ENCODE assay signal across 22 cellular contexts in genomic region chr16:58883131-58883530, GRCh38.
"Had no signal": no experiment of that assay in that cellular context is flagged by ENCODE, and none has a peak within 500 bp of the region (broad histone marks: within the 10 kb centered on the region; RNA-seq: fewer than 3 reads in every experiment).

No MANE protein-coding gene starts in this region.

- H3K27ac Mint-ChIP-seq: activated CD8-positive, alpha-beta T cell treated with anti-CD3 and anti-CD28 coated beads for 36 hours; activated naive CD4-positive, alpha-beta T cell treated with anti-CD3 and anti-CD28 coated beads, Interleukin-2, amount 50 U/mL, for 24 hours; activated T-helper 2 cell treated with anti-CD3 and anti-CD28 coated beads, Interferon-gamma antibody, Interleukin-2, Interleukin-4, amounts not matched to agents 10 μg/mL and 5 μg/mL and 100 μg/mL, durations not matched to agents 14 hours and 24 hours and 36 hours; mesothelial cell of epicardium; naive thymus-derived CD4-positive, alpha-beta T cell; neural progenitor cell; WTC11 had no signal

- H3K36me3 Mint-ChIP-seq: activated naive CD4-positive, alpha-beta T cell treated with anti-CD3 and anti-CD28 coated beads, Interleukin-2, amount 50 U/mL, for 24 hours; mesothelial cell of epicardium; neural progenitor cell had no signal

- H3K27me3 ChIP-seq: breast epithelium, neural progenitor cell, tibial nerve had no signal

- ATAC-seq: activated CD8-positive, alpha-beta T cell treated with anti-CD3 and anti-CD28 coated beads for 36 hours; left colon; right cardiac atrium; WTC11 had no signal

- DNase-seq: activated CD4-positive, alpha-beta T cell treated with anti-CD3 and anti-CD28 coated beads for 1 hour; activated CD4-positive, alpha-beta T cell treated with anti-CD3 and anti-CD28 coated beads, Interleukin-2, amount 50 U/mL, for 1 hour; activated CD8-positive, alpha-beta T cell treated with anti-CD3 and anti-CD28 coated beads for 36 hours; activated T-cell treated with anti-CD3 and anti-CD28 coated beads, Interleukin-2, amount 50 U/mL, for 48 hours; central memory CD4-positive, alpha-beta T cell; foreskin fibroblast; immature natural killer cell; kidney; left colon; naive thymus-derived CD4-positive, alpha-beta T cell; right cardiac atrium; stimulated activated CD4-positive, alpha-beta T cell treated with anti-CD3 and anti-CD28 coated beads, Interleukin-15, amount 100 ng/mL, for 24 hours; stimulated activated CD4-positive, alpha-beta T cell treated with anti-CD3 and anti-CD28 coated beads, Interleukin-2, amount 100 ng/mL, for 24 hours; stimulated activated naive CD4-positive, alpha-beta T cell treated with Interleukin-2 at 50 U/mL for 16 hours; T-helper 9 cell had no signal

- H3K9me3 Mint-ChIP-seq: activated CD8-positive, alpha-beta T cell treated with anti-CD3 and anti-CD28 coated beads for 36 hours; activated T-helper 2 cell treated with anti-CD3 and anti-CD28 coated beads, Interferon-gamma antibody, Interleukin-2, Interleukin-4, amounts not matched to agents 10 μg/mL and 5 μg/mL and 100 μg/mL, durations not matched to agents 14 hours and 24 hours and 36 hours had no signal

- H3K36me3 ChIP-seq: breast epithelium, neural progenitor cell, tibial nerve had no signal

- H3K4me2 ChIP-seq: neural progenitor cell had no signal

- H3K4me3 ChIP-seq: breast epithelium, neural progenitor cell, tibial nerve had no signal

- H3K9ac ChIP-seq: neural progenitor cell had no signal

- H3K4me1 ChIP-seq: breast epithelium, neural progenitor cell, tibial nerve had no signal

- H3K27ac ChIP-seq: breast epithelium, neural progenitor cell, tibial nerve had no signal

- H2AFZ ChIP-seq: neural progenitor cell had no signal
